In genomic region chr7:151566897-151567320, GRCh38 we compare ENCODE assay signal across 1 cellular context.
TF ChIP-seq lines count a peak whose summit lies in the region.

No MANE protein-coding gene starts in this region.

TF ChIP-seq in K562, 482 proteins besides CTCF, POLR2A, EP300 and RAD21 (continued from another document):
- peak; percentile 56; the same call in 1 of the 2 replicates for TF ChIP-seq JUN (IDR thresholded peaks at IDR 0.05; ENCODE audit: borderline replicate concordance, low read depth, low read length)
- no peak for TF ChIP-seq JUN (CRISPR knock-in tag; IDR thresholded peaks at IDR 0.05; ENCODE audit: borderline replicate concordance)
- peak; percentile 74; the same call in 1 of the 2 replicates for TF ChIP-seq ATF7 (IDR thresholded peaks at IDR 0.05)
